ENCODE assay signal across 8 cellular contexts in the genomic region with DNA sequence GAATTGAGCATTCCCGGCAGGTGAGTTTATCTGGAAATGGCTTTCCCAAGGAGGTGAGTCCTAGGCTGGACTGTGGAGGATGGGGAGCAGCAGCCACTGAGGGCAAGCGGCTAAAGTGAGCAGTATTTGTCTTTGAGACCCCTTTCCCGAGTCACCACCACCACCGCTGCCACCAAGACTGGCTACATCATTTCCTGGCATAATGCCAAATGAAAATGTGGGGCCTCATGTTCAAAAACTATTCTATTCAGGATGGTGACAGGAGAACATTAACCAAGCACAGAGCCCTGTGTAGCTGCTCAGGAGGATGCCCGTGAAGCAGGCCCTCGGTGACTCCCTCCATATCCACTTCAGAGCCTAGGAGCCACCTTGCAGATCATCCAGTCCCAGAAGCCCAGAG. TPM values are rescaled to one million over a fixed set of nuclear protein-coding genes. Genes with fewer than 3 reads are reported as not detected.
"Had no signal": no experiment of that assay in that cellular context is flagged by ENCODE, and none has a peak within 500 bp of the region (broad histone marks: within the 10 kb centered on the region; RNA-seq: fewer than 3 reads in every experiment).

No MANE protein-coding gene starts in this region.

- H3K4me3 ChIP-seq: GM23338 had no signal

- FAIRE-seq: H1, H54, HTR-8/SVneo had no signal

- H2AFZ ChIP-seq: GM23338 had no signal

- H3K4me2 ChIP-seq: GM23338 had no signal

- DNase-seq: H9, HCEC 1CT, KBM-7 had no signal

RNA-seq across cellular contexts. Expression of a gene that starts 46.0 kb away (rescaled TPM):
- total RNA-seq: H9, HT-29 had no signal
